In genomic region chr10:26472440-26472778, GRCh38 we compare ENCODE assay signal across 19 cellular contexts. TPM values are rescaled to one million over a fixed set of nuclear protein-coding genes. Genes with fewer than 3 reads are reported as not detected.
DNase-seq lines count a peak whose midpoint lies in the region; ATAC-seq and TF ChIP-seq lines count a peak whose summit lies in the region.
"Had no signal": no experiment of that assay in that cellular context is flagged by ENCODE, and none has a peak within 500 bp of the region (broad histone marks: within the 10 kb centered on the region; RNA-seq: fewer than 3 reads in every experiment).

No MANE protein-coding gene starts in this region.

- peaks cover 84 to 100% (median 100%) of the 10 kb centered on the region in 10 experiments for H3K4me1 ChIP-seq in BLaER1 treated with 17β-estradiol and CSF1 and Interleukin-3, amounts not matched to agents 10 nM and 100 nM
- peaks cover 94% of the 10 kb centered on the region for H3K4me1 ChIP-seq in CD8-positive, alpha-beta memory T cell (ENCODE audit: insufficient read depth, low read length)
- H3K4me1 ChIP-seq: SJCRH30, tibial artery had no signal

- no peaks in the 10 kb centered on the region for H3K27me3 Mint-ChIP-seq in CD8-positive, alpha-beta memory T cell
- no peaks in the 10 kb centered on the region for H3K27me3 Mint-ChIP-seq in activated CD8-positive, alpha-beta T cell treated with anti-CD3 and anti-CD28 coated beads for 36 hours
- H3K27me3 Mint-ChIP-seq in memory B cell: no peaks in the 10 kb centered on the region

- no peaks in the 10 kb centered on the region for H3K9me3 Mint-ChIP-seq in CD8-positive, alpha-beta memory T cell
- H3K9me3 Mint-ChIP-seq in activated CD8-positive, alpha-beta T cell treated with anti-CD3 and anti-CD28 coated beads for 36 hours: peaks cover 3% of the 10 kb centered on the region
- H3K9me3 Mint-ChIP-seq in memory B cell: peaks cover 2% of the 10 kb centered on the region

- H3K27ac ChIP-seq in BLaER1 treated with 17β-estradiol and CSF1 and Interleukin-3, amounts not matched to agents 10 nM and 100 nM: peak overlapping the region in 2 of 11 experiments; percentile 41 to 54; a peak in 5 of 22 replicates
- H3K27ac ChIP-seq in CD8-positive, alpha-beta memory T cell (ENCODE audit: low read depth, low read length): no peak overlapping the region
- H3K27ac ChIP-seq: PC-9, SJCRH30, tibial artery had no signal

- H3K4me3 Mint-ChIP-seq in CD8-positive, alpha-beta memory T cell: peak overlapping the region in 4 of 7 donors; percentile 16 to 54 (median 50)
- no peak overlapping the region for H3K4me3 Mint-ChIP-seq in activated CD8-positive, alpha-beta T cell treated with anti-CD3 and anti-CD28 coated beads for 36 hours
- no peak overlapping the region for H3K4me3 Mint-ChIP-seq in memory B cell

- intact Hi-C loops in activated CD8-positive, alpha-beta T cell treated with anti-CD3 and anti-CD28 coated beads for 36 hours (cut with micrococcal nuclease): no loop called here

- no peak for DNase-seq in CD8-positive, alpha-beta memory T cell
- DNase-seq in activated CD8-positive, alpha-beta T cell treated with anti-CD3 and anti-CD28 coated beads for 36 hours: no peak
- DNase-seq in memory B cell (ENCODE audit: low spot score in 2 of 2) (no peak), NCI-H774 (lab: John Stamatoyannopoulos, UW) (no peak), putamen (ENCODE audit: low spot score) (no peak)
- no peak for DNase-seq in activated CD4-positive, CD25-positive, alpha-beta regulatory T cell treated with anti-CD3 and anti-CD28 coated beads, Interleukin-2, amount 50 U/mL, for 72 hours
- DNase-seq: activated gamma-delta T cell treated with Interleukin-2 at 50 U/mL for 16 hours, Calu3, HCEC 1CT, heart right ventricle, left ventricle myocardium superior, MM.1S, NCI-H1694 treated with DMSO at 0.1 percent for 48 hours, NCI-H748 treated with DMSO at 0.1 percent for 48 hours, PC-9, right cardiac atrium, SJCRH30, tibial artery had no signal

- peak overlapping the region; percentile 0 to 84 (median 68) for H3K27ac Mint-ChIP-seq in CD8-positive, alpha-beta memory T cell
- peak overlapping the region; percentile 74 for H3K27ac Mint-ChIP-seq in activated CD8-positive, alpha-beta T cell treated with anti-CD3 and anti-CD28 coated beads for 36 hours
- peak overlapping the region; percentile 73 for H3K27ac Mint-ChIP-seq in memory B cell

- H3K36me3 Mint-ChIP-seq in CD8-positive, alpha-beta memory T cell: peaks cover 6 to 30% (median 6%) of the 10 kb centered on the region in 3 donors
- H3K36me3 Mint-ChIP-seq in activated CD8-positive, alpha-beta T cell treated with anti-CD3 and anti-CD28 coated beads for 36 hours (ENCODE audit: low read depth): peaks cover 50% of the 10 kb centered on the region
- H3K36me3 Mint-ChIP-seq in memory B cell: peaks cover 22% of the 10 kb centered on the region

- ATAC-seq in activated CD8-positive, alpha-beta T cell treated with anti-CD3 and anti-CD28 coated beads for 36 hours: no peak
- no peak for ATAC-seq in memory B cell (ENCODE audit: low read depth)
- ATAC-seq: heart right ventricle, left ventricle myocardium superior, right cardiac atrium had no signal

- H3K9me3 ChIP-seq in BLaER1 treated with 17β-estradiol and CSF1 and Interleukin-3, amounts not matched to agents 10 nM and 100 nM (replicated peaks in 1 of 11): peaks cover 0 to 10% (median 0%) of the 10 kb centered on the region in 11 experiments; a peak in 3 of 22 replicates
- no peaks in the 10 kb centered on the region for H3K9me3 ChIP-seq in CD8-positive, alpha-beta memory T cell (ENCODE audit: low read length)
- H3K9me3 ChIP-seq: heart right ventricle, SJCRH30, tibial artery had no signal

- CTCF ChIA-PET in CD8-positive, alpha-beta memory T cell (lab: Charles Lee): interaction anchor here (1.4 kb wide), 1 partner anchor 23 kb away, joined by 4 read pairs; no protein-coding TSS in a partner anchor
- CTCF ChIA-PET in activated CD8-positive, alpha-beta T cell treated with anti-CD3 and anti-CD28 coated beads for 36 hours (lab: Charles Lee): interaction anchor here (1.3 to 2.3 kb wide), 3 partner anchors 8 to 41 kb away, joined by 4 to 10 read pairs (median 4); no protein-coding TSS in a partner anchor

- H3K36me3 ChIP-seq in BLaER1 treated with 17β-estradiol and CSF1 and Interleukin-3, amounts not matched to agents 10 nM and 100 nM: peaks cover 71 to 100% (median 99%) of the 10 kb centered on the region in 11 experiments
- peaks cover 2% of the 10 kb centered on the region for H3K36me3 ChIP-seq in CD8-positive, alpha-beta memory T cell (ENCODE audit: insufficient read depth, low read length)
- H3K36me3 ChIP-seq: SJCRH30, tibial artery had no signal

- TF ChIP-seq CTCF in activated CD8-positive, alpha-beta T cell treated with anti-CD3 and anti-CD28 coated beads for 36 hours (IDR thresholded peaks at IDR 0.05): no peak

- peak overlapping the region; percentile 38 to 74 (median 60); a peak in 21 of 22 replicates for H3K4me2 ChIP-seq in BLaER1 treated with 17β-estradiol and CSF1 and Interleukin-3, amounts not matched to agents 10 nM and 100 nM
- H3K4me2 ChIP-seq: PC-9 had no signal

- H3K27me3 ChIP-seq in BLaER1 treated with 17β-estradiol and CSF1 and Interleukin-3, amounts not matched to agents 10 nM and 100 nM: no peaks in the 10 kb centered on the region
- no peaks in the 10 kb centered on the region for H3K27me3 ChIP-seq in CD8-positive, alpha-beta memory T cell (ENCODE audit: insufficient read depth, low read length, poor library complexity, severe bottlenecking)
- H3K27me3 ChIP-seq: heart right ventricle, tibial artery had no signal

- H3K4me1 Mint-ChIP-seq in CD8-positive, alpha-beta memory T cell: peaks cover 81 to 94% (median 91%) of the 10 kb centered on the region in 3 donors
- H3K4me1 Mint-ChIP-seq in activated CD8-positive, alpha-beta T cell treated with anti-CD3 and anti-CD28 coated beads for 36 hours (ENCODE audit: low read depth): peaks cover 81% of the 10 kb centered on the region
- H3K4me1 Mint-ChIP-seq in memory B cell: peaks cover 53% of the 10 kb centered on the region

- POLR2A ChIA-PET in CD8-positive, alpha-beta memory T cell (lab: Charles Lee): no interaction called here
- POLR2A ChIA-PET in activated CD8-positive, alpha-beta T cell treated with anti-CD3 and anti-CD28 coated beads for 36 hours (lab: Charles Lee): interaction anchor here (2.5 to 2.6 kb wide), 2 partner anchors 8 to 12 kb away, joined by 11 to 12 read pairs; no protein-coding TSS in a partner anchor

- peaks cover 100% of the 10 kb centered on the region in 11 experiments for H4K20me1 ChIP-seq in BLaER1 treated with 17β-estradiol and CSF1 and Interleukin-3, amounts not matched to agents 10 nM and 100 nM

- H3K9ac ChIP-seq in BLaER1 treated with 17β-estradiol and CSF1 and Interleukin-3, amounts not matched to agents 10 nM and 100 nM: no peak overlapping the region

- H3K4me3 ChIP-seq in BLaER1 treated with 17β-estradiol and CSF1 and Interleukin-3, amounts not matched to agents 10 nM and 100 nM: no peak overlapping the region
- no peak overlapping the region for H3K4me3 ChIP-seq in CD8-positive, alpha-beta memory T cell (ENCODE audit: low read length)
- H3K4me3 ChIP-seq: heart right ventricle, PC-9, SJCRH30, tibial artery had no signal

RNA-seq across cellular contexts. Expression of gene APBB1IP, which starts 34.3 kb away (rescaled TPM):
- total RNA-seq in CD8-positive, alpha-beta memory T cell: 10 to 100 TPM; 47.7 to 48.9 TPM
- 72.3 TPM for polyA plus RNA-seq in CD8-positive, alpha-beta memory T cell
- 10 to 100 TPM; 61.9 to 64.8 TPM for total RNA-seq in activated CD8-positive, alpha-beta T cell treated with anti-CD3 and anti-CD28 coated beads for 36 hours
- total RNA-seq: PC-9, SJCRH30 had no signal

Comparison
In these comparisons a context has a peak if more than half of its experiments do, and no peak if none do; other contexts are left out.
1. H3K4me3 Mint-ChIP-seq: peak in CD8-positive, alpha-beta memory T cell (4 of 7); none in activated CD8-positive, alpha-beta T cell treated with anti-CD3 and anti-CD28 coated beads for 36 hours (single experiment) and memory B cell (single experiment).
2. Peak in every context shown above with its lines, with median percentiles within 50 percentile points of each other: H3K27ac Mint-ChIP-seq.